In the genomic region with DNA sequence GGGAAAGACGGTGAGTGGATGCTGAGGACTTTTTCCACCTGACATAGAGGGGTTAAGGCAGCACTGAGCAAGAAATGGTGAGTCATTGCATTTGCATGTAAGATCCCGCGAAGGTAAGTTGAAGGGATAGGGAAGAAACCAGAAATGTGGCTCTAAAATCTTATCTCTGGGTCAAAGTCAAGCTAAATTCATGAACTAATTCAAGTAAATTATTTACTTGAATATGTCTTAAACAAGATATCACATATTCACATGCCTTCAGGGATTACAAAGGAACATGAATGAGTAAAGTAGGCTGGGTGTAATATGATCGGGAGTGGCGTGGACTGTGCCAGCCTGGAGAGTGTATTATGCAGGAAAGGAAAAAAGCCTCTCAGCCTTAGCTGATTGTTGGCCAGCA, we compare ENCODE assay signal across 16 cellular contexts.
DNase-seq lines count a peak whose midpoint lies in the region; ATAC-seq, FAIRE-seq and TF ChIP-seq lines count a peak whose summit lies in the region.
"Had no signal": no experiment of that assay in that cellular context is flagged by ENCODE, and none has a peak within 500 bp of the region (broad histone marks: within the 10 kb centered on the region; RNA-seq: fewer than 3 reads in every experiment).

No MANE protein-coding gene starts in this region.

- no peaks in the 10 kb centered on the region for H3K9me3 ChIP-seq in HCT116 (ENCODE audit: control insufficient read depth in 1 of 2, insufficient read depth in 1 of 2, low read depth in 1 of 2, low read length in 2 of 2)
- no peaks in the 10 kb centered on the region for H3K9me3 ChIP-seq in hepatocyte (ENCODE audit: low read depth)
- H3K9me3 ChIP-seq: HAP-1 had no signal

- TF ChIP-seq CTCF in HCT116 (IDR thresholded peaks at IDR 0.05 in 2 of 3, conservative IDR thresholded peaks at IDR 0.05 in 1 of 3; ENCODE audit: borderline replicate concordance in 1 of 3, insufficient read depth in 1 of 3, low read depth in 2 of 3, low read length in 2 of 3) (no peak), hepatocyte (IDR thresholded peaks at IDR 0.05; ENCODE audit: poor library complexity) (no peak), progenitor cell of endocrine pancreas (IDR thresholded peaks at IDR 0.05; ENCODE audit: unreplicated experiment) (no peak)

- intact Hi-C loops in HCT116 (cut with micrococcal nuclease) = no loop called here

- H3K27me3 Mint-ChIP-seq in progenitor cell of endocrine pancreas = no peaks in the 10 kb centered on the region

- H3K36me3 Mint-ChIP-seq in progenitor cell of endocrine pancreas (ENCODE audit: insufficient read depth) = no peaks in the 10 kb centered on the region
- no peaks in the 10 kb centered on the region for H3K36me3 Mint-ChIP-seq in stimulated activated effector memory CD8-positive, alpha-beta T cell treated with anti-CD3 and anti-CD28 coated beads, Interleukin-12 subunit alpha, Interleukin-12 subunit beta, amount 100 ng/mL, for 72 hours

- TF ChIP-seq RAD21 in HCT116 (IDR thresholded peaks at IDR 0.05; ENCODE audit: low read depth) = no peak

- CTCF ChIA-PET in HCT116 (lab: Charles Lee) = interaction anchor here (0.6 to 0.9 kb wide), 2 partner anchors 9 to 96 kb away, joined by 3 read pairs; no protein-coding TSS in a partner anchor

- H3K4me3 ChIP-seq in HCT116 (replicated peaks in 1 of 2; ENCODE audit: low read depth in 1 of 2, low read length in 2 of 2) = peak overlapping the region; percentile 15 to 29; a peak in 2 of 4 replicates
- H3K4me3 ChIP-seq in hepatocyte = no peak overlapping the region
- H3K4me3 ChIP-seq: BLaER1 treated with 17β-estradiol and CSF1 and Interleukin-3, amounts not matched to agents 10 nM and 100 nM; HAP-1 had no signal

- DNase-seq in HCT116 (ENCODE audit: low read depth, low spot score) = peak; percentile 22
- peak; percentile 15 for DNase-seq in RCC 7860 (ENCODE audit: low spot score)
- DNase-seq in hepatocyte (ENCODE audit: low spot score) = peak; percentile 74
- no peak for DNase-seq in progenitor cell of endocrine pancreas (ENCODE audit: low spot score, unreplicated experiment)
- no peak for DNase-seq in NCI-H524 (lab: John Stamatoyannopoulos, UW)
- no peak for DNase-seq in GM03348 (ENCODE audit: low spot score)
- no peak for DNase-seq in NCI-H446 (lab: John Stamatoyannopoulos, UW)
- no peak for DNase-seq in stimulated activated effector memory CD8-positive, alpha-beta T cell treated with anti-CD3 and anti-CD28 coated beads, Interleukin-12 subunit alpha, Interleukin-12 subunit beta, amount 100 ng/mL, for 72 hours (ENCODE audit: low spot score in 2 of 2)
- DNase-seq: activated CD8-positive, alpha-beta T cell treated with anti-CD3 and anti-CD28 coated beads, Interleukin-2, amount 10 ng/mL, durations not matched to agents 7 days and 5 days; activated naive CD4-positive, alpha-beta T cell treated with anti-CD3 and anti-CD28 coated beads for 36 hours; T-helper 9 cell had no signal

- H3K27ac ChIP-seq in HCT116 (ENCODE audit: low read depth, low read length) = peak overlapping the region; percentile 42; the same call in 1 of the 2 replicates
- peak overlapping the region; percentile 79 for H3K27ac ChIP-seq in hepatocyte
- H3K27ac ChIP-seq: BLaER1 treated with 17β-estradiol and CSF1 and Interleukin-3, amounts not matched to agents 10 nM and 100 nM had no signal

- H3K79me2 ChIP-seq in HCT116 (ENCODE audit: insufficient read depth, low read length) = no peaks in the 10 kb centered on the region
- peaks cover 57% of the 10 kb centered on the region for H3K79me2 ChIP-seq in hepatocyte

- ATAC-seq in HCT116 = peak; percentile 92
- ATAC-seq in stimulated activated effector memory CD8-positive, alpha-beta T cell treated with anti-CD3 and anti-CD28 coated beads, Interleukin-12 subunit alpha, Interleukin-12 subunit beta, amount 100 ng/mL, for 72 hours = no peak
- ATAC-seq: activated CD8-positive, alpha-beta T cell treated with anti-CD3 and anti-CD28 coated beads, Interleukin-2, amount 10 ng/mL, durations not matched to agents 7 days and 5 days; Panc1 had no signal

- H3K4me1 ChIP-seq in HCT116 (ENCODE audit: control insufficient read depth in 1 of 2, insufficient read depth in 2 of 2, low read length in 2 of 2) (peaks cover 13 to 14% of the 10 kb centered on the region in 2 experiments), hepatocyte (ENCODE audit: insufficient read depth) (peaks cover 66% of the 10 kb centered on the region)
- H3K4me1 ChIP-seq: HAP-1 had no signal

- peaks cover 4% of the 10 kb centered on the region; the same call in 1 of the 2 replicates for H3K27me3 ChIP-seq in HCT116 (ENCODE audit: insufficient read depth, low read length)
- no peaks in the 10 kb centered on the region for H3K27me3 ChIP-seq in hepatocyte
- H3K27me3 ChIP-seq: BLaER1 treated with 17β-estradiol and CSF1 and Interleukin-3, amounts not matched to agents 10 nM and 100 nM had no signal

- 0 out of 2 replicates have a peak overlapping the region, but pooled peaks have one; percentile 5 for H3K9ac ChIP-seq in HCT116 (ENCODE audit: low read length)
- H3K9ac ChIP-seq: BLaER1 treated with 17β-estradiol and CSF1 and Interleukin-3, amounts not matched to agents 10 nM and 100 nM had no signal

- H3K9me3 Mint-ChIP-seq in progenitor cell of endocrine pancreas (ENCODE audit: low read depth) = no peaks in the 10 kb centered on the region
- H3K9me3 Mint-ChIP-seq in stimulated activated effector memory CD8-positive, alpha-beta T cell treated with anti-CD3 and anti-CD28 coated beads, Interleukin-12 subunit alpha, Interleukin-12 subunit beta, amount 100 ng/mL, for 72 hours = no peaks in the 10 kb centered on the region
- H3K9me3 Mint-ChIP-seq: activated naive CD4-positive, alpha-beta T cell treated with anti-CD3 and anti-CD28 coated beads for 36 hours; IgD-negative memory B cell had no signal

- POLR2A ChIA-PET in HCT116 (lab: Charles Lee) = no interaction called here

- FAIRE-seq in RCC 7860 (lab: Jason Lieb, UNC) = peak; percentile 12
- FAIRE-seq: GM18507 had no signal

- H3K4me3 Mint-ChIP-seq in progenitor cell of endocrine pancreas (ENCODE audit: low read depth) = no peak overlapping the region
- no peak overlapping the region for H3K4me3 Mint-ChIP-seq in stimulated activated effector memory CD8-positive, alpha-beta T cell treated with anti-CD3 and anti-CD28 coated beads, Interleukin-12 subunit alpha, Interleukin-12 subunit beta, amount 100 ng/mL, for 72 hours
- H3K4me3 Mint-ChIP-seq: activated CD8-positive, alpha-beta T cell treated with anti-CD3 and anti-CD28 coated beads, Interleukin-2, amount 10 ng/mL, durations not matched to agents 7 days and 5 days; activated naive CD4-positive, alpha-beta T cell treated with anti-CD3 and anti-CD28 coated beads for 36 hours had no signal

- H3K27ac Mint-ChIP-seq in progenitor cell of endocrine pancreas = peak overlapping the region; percentile 94
- H3K27ac Mint-ChIP-seq in stimulated activated effector memory CD8-positive, alpha-beta T cell treated with anti-CD3 and anti-CD28 coated beads, Interleukin-12 subunit alpha, Interleukin-12 subunit beta, amount 100 ng/mL, for 72 hours = no peak overlapping the region
- H3K27ac Mint-ChIP-seq: activated CD8-positive, alpha-beta T cell treated with anti-CD3 and anti-CD28 coated beads, Interleukin-2, amount 10 ng/mL, durations not matched to agents 7 days and 5 days; activated naive CD4-positive, alpha-beta T cell treated with anti-CD3 and anti-CD28 coated beads for 36 hours had no signal

- no peaks in the 10 kb centered on the region for H3K9me2 ChIP-seq in HCT116 (ENCODE audit: insufficient read depth)
- H3K9me2 ChIP-seq in hepatocyte (replicated peaks; ENCODE audit: insufficient read depth) = no peaks in the 10 kb centered on the region

- H4K20me1 ChIP-seq in HCT116 (ENCODE audit: insufficient read depth) (no peaks in the 10 kb centered on the region), hepatocyte (ENCODE audit: insufficient read depth, poor library complexity, severe bottlenecking) (no peaks in the 10 kb centered on the region)

- H2AFZ ChIP-seq in HCT116 (ENCODE audit: low read depth, low read length, poor library complexity, severe bottlenecking) = peak overlapping the region; percentile 57
- H2AFZ ChIP-seq in hepatocyte = no peak overlapping the region

- H3K36me3 ChIP-seq in HCT116 (ENCODE audit: control insufficient read depth in 1 of 2, insufficient read depth in 2 of 2, low read length in 2 of 2) = no peaks in the 10 kb centered on the region
- no peaks in the 10 kb centered on the region for H3K36me3 ChIP-seq in hepatocyte (replicated peaks; ENCODE audit: insufficient read depth, low read depth)
- H3K36me3 ChIP-seq: HAP-1 had no signal

- RAD21 ChIA-PET in HCT116 (lab: Charles Lee; ENCODE audit: low non-redundant PET in 1 of 2, low total read pairs in 2 of 2, uncharacterized antibody in 2 of 2, unreplicated experiment in 2 of 2) = no interaction called here

- H3K4me1 Mint-ChIP-seq in progenitor cell of endocrine pancreas (ENCODE audit: low read depth) = peaks cover 44% of the 10 kb centered on the region
- H3K4me1 Mint-ChIP-seq in stimulated activated effector memory CD8-positive, alpha-beta T cell treated with anti-CD3 and anti-CD28 coated beads, Interleukin-12 subunit alpha, Interleukin-12 subunit beta, amount 100 ng/mL, for 72 hours = peaks cover 9% of the 10 kb centered on the region

- no peak for TF ChIP-seq POLR2A in HCT116 (IDR thresholded peaks at IDR 0.05; ENCODE audit: borderline replicate concordance, extremely low read depth, insufficient read depth, insufficient read length)

- WGBS in hepatocyte (ENCODE audit: low lambda C conversion rate, missing lambda C conversion rate) = 11% methylated on average over 5 of the region's 5 CpGs

- BruUV-seq in HCT116 (replicated peaks; lab: Mats Ljungman, UMichigan) = no TSS peak

- H3K4me2 ChIP-seq in HCT116 (ENCODE audit: low read length) (peak overlapping the region; percentile 66), hepatocyte (peak overlapping the region; percentile 8)

TF ChIP-seq in HCT116, 20 proteins besides CTCF, POLR2A, EP300 and RAD21:
- TF ChIP-seq, protein P1, sequence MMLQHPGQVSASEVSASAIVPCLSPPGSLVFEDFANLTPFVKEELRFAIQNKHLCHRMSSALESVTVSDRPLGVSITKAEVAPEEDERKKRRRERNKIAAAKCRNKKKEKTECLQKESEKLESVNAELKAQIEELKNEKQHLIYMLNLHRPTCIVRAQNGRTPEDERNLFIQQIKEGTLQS (IDR thresholded peaks at IDR 0.05) = no peak
- TF ChIP-seq, protein P2, sequence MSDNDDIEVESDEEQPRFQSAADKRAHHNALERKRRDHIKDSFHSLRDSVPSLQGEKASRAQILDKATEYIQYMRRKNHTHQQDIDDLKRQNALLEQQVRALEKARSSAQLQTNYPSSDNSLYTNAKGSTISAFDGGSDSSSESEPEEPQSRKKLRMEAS (IDR thresholded peaks at IDR 0.05) = peak; percentile 26; the same call in 1 of the 2 replicates
- no peak for TF ChIP-seq EZH2 (IDR thresholded peaks at IDR 0.05)
- peak; percentile 30; the same call in 1 of the 2 replicates for TF ChIP-seq SP1 (IDR thresholded peaks at IDR 0.05; ENCODE audit: low read depth)
- no peak for TF ChIP-seq ELF1 (IDR thresholded peaks at IDR 0.05; ENCODE audit: borderline replicate concordance, low read depth)
- peak; percentile 66 for TF ChIP-seq FOSL1 (IDR thresholded peaks at IDR 0.05; ENCODE audit: low read depth)
- TF ChIP-seq JUND (IDR thresholded peaks at IDR 0.05) = peak; percentile 62
- no peak for TF ChIP-seq ZFX (IDR thresholded peaks at IDR 0.05)

Comparison
In these comparisons a context has a peak if more than half of its experiments do, and no peak if none do; other contexts are left out.
1. DNase-seq: peak in HCT116 (single experiment), RCC 7860 (single experiment) and hepatocyte (single experiment); none in progenitor cell of endocrine pancreas (single experiment), NCI-H524 (0 of 2), GM03348 (single experiment), NCI-H446 (0 of 2) and stimulated activated effector memory CD8-positive, alpha-beta T cell treated with anti-CD3 and anti-CD28 coated beads, Interleukin-12 subunit alpha, Interleukin-12 subunit beta, amount 100 ng/mL, for 72 hours (0 of 2).